ENCODE assay signal across 1 cellular context in the genomic region with DNA sequence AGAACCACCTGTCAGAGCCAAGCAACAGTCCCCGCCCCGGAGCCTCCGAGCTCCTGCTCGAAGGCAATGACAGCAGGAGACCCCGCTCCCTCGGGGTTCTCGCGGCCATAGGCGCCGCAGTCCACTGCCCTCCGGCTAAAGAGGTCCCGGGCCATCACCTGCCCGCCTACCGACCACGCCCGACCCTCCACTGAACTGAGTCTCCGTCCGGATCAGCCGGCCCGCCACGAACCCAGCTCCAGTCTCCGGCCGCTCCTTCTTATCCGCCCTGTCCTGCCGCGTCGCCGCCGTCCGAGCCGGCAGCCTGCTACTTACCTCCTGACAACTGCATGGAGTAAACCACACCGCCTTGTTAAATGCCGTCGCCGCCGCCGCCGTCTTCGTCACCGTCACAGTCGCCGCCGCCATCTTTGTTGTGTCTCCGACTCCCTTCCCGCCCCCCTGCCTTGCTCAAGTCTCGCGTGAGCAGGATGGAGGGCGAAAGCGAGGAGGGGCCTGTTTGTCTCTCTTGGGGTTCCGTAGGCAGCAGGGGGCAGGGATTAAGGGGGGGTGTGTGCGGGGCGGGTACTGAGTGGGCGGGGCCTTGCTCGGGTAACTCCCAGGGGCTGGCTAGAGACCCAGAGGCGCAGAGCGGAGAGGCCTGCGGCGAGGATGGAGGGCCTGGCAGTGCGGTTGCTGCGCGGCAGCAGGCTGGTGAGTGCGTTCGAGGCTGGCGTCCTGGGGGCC.
TF ChIP-seq lines count a peak whose summit lies in the region.

A gene (plus strand): TSS at position 628 of the 726 bp plus-strand sequence. CDS start 24 bp downstream, at position 652.
A gene with protein sequence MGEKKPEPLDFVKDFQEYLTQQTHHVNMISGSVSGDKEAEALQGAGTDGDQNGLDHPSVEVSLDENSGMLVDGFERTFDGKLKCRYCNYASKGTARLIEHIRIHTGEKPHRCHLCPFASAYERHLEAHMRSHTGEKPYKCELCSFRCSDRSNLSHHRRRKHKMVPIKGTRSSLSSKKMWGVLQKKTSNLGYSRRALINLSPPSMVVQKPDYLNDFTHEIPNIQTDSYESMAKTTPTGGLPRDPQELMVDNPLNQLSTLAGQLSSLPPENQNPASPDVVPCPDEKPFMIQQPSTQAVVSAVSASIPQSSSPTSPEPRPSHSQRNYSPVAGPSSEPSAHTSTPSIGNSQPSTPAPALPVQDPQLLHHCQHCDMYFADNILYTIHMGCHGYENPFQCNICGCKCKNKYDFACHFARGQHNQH (minus strand): TSS at position 417 of the 726 bp plus-strand sequence. CDS start 10,170 bp downstream, outside the sequence.

TF ChIP-seq in HEK293, 187 proteins besides CTCF, POLR2A, EP300 and RAD21 (continued from another document and continues in another):
- TF ChIP-seq, protein P1, sequence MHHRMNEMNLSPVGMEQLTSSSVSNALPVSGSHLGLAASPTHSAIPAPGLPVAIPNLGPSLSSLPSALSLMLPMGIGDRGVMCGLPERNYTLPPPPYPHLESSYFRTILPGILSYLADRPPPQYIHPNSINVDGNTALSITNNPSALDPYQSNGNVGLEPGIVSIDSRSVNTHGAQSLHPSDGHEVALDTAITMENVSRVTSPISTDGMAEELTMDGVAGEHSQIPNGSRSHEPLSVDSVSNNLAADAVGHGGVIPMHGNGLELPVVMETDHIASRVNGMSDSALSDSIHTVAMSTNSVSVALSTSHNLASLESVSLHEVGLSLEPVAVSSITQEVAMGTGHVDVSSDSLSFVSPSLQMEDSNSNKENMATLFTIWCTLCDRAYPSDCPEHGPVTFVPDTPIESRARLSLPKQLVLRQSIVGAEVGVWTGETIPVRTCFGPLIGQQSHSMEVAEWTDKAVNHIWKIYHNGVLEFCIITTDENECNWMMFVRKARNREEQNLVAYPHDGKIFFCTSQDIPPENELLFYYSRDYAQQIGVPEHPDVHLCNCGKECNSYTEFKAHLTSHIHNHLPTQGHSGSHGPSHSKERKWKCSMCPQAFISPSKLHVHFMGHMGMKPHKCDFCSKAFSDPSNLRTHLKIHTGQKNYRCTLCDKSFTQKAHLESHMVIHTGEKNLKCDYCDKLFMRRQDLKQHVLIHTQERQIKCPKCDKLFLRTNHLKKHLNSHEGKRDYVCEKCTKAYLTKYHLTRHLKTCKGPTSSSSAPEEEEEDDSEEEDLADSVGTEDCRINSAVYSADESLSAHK (tag by site-specific recombination; IDR thresholded peaks at IDR 0.05), result 0 out of 2 replicates have a peak, but pooled peaks have one; percentile 9
- TF ChIP-seq ZNF626 (tag by site-specific recombination; IDR thresholded peaks at IDR 0.05), result no peak
- peak; percentile 95 for TF ChIP-seq SCRT1 (tag by site-specific recombination; IDR thresholded peaks at IDR 0.05; ENCODE audit: borderline replicate concordance)
- peak; percentile 96 for TF ChIP-seq YY1 (tag by site-specific recombination; IDR thresholded peaks at IDR 0.05)
- TF ChIP-seq, protein P2, sequence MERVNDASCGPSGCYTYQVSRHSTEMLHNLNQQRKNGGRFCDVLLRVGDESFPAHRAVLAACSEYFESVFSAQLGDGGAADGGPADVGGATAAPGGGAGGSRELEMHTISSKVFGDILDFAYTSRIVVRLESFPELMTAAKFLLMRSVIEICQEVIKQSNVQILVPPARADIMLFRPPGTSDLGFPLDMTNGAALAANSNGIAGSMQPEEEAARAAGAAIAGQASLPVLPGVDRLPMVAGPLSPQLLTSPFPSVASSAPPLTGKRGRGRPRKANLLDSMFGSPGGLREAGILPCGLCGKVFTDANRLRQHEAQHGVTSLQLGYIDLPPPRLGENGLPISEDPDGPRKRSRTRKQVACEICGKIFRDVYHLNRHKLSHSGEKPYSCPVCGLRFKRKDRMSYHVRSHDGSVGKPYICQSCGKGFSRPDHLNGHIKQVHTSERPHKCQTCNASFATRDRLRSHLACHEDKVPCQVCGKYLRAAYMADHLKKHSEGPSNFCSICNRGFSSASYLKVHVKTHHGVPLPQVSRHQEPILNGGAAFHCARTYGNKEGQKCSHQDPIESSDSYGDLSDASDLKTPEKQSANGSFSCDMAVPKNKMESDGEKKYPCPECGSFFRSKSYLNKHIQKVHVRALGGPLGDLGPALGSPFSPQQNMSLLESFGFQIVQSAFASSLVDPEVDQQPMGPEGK (tag by site-specific recombination; IDR thresholded peaks at IDR 0.05), result peak; percentile 98
- TF ChIP-seq ZNF354C (tag by site-specific recombination; IDR thresholded peaks at IDR 0.05; ENCODE audit: borderline replicate concordance, low read depth), result no peak
- no peak for TF ChIP-seq SETDB1 (IDR thresholded peaks at IDR 0.05; ENCODE audit: insufficient read length, low read length)
- TF ChIP-seq ZNF292 (tag by site-specific recombination; IDR thresholded peaks at IDR 0.05; ENCODE audit: borderline replicate concordance, low read depth), result no peak
- TF ChIP-seq, protein P3, sequence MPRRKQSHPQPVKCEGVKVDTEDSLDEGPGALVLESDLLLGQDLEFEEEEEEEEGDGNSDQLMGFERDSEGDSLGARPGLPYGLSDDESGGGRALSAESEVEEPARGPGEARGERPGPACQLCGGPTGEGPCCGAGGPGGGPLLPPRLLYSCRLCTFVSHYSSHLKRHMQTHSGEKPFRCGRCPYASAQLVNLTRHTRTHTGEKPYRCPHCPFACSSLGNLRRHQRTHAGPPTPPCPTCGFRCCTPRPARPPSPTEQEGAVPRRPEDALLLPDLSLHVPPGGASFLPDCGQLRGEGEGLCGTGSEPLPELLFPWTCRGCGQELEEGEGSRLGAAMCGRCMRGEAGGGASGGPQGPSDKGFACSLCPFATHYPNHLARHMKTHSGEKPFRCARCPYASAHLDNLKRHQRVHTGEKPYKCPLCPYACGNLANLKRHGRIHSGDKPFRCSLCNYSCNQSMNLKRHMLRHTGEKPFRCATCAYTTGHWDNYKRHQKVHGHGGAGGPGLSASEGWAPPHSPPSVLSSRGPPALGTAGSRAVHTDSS (tag by site-specific recombination; IDR thresholded peaks at IDR 0.05), result no peak; the same call in 1 of the 2 replicates
- TF ChIP-seq OSR2 (tag by site-specific recombination; IDR thresholded peaks at IDR 0.05), result no peak
- TF ChIP-seq ZNF791 (tag by site-specific recombination; IDR thresholded peaks at IDR 0.05), result no peak
- no peak for TF ChIP-seq ZNF174 (tag by site-specific recombination; IDR thresholded peaks at IDR 0.05)
- no peak for TF ChIP-seq ZNF596 (tag by site-specific recombination; IDR thresholded peaks at IDR 0.05)
- TF ChIP-seq ZNF585B (tag by site-specific recombination; IDR thresholded peaks at IDR 0.05), result no peak
- TF ChIP-seq KLF16 (tag by site-specific recombination; IDR thresholded peaks at IDR 0.05), result peak; percentile 95
- no peak for TF ChIP-seq ZNF48 (tag by site-specific recombination; IDR thresholded peaks at IDR 0.05)
- no peak for TF ChIP-seq ZNF266 (tag by site-specific recombination; IDR thresholded peaks at IDR 0.05; ENCODE audit: low read depth)
- peak; percentile 92 for TF ChIP-seq KLF7 (tag by site-specific recombination; IDR thresholded peaks at IDR 0.05; ENCODE audit: borderline replicate concordance)
- TF ChIP-seq ZNF121 (tag by site-specific recombination; IDR thresholded peaks at IDR 0.05), result no peak
- no peak for TF ChIP-seq ZNF211 (tag by site-specific recombination; IDR thresholded peaks at IDR 0.05; ENCODE audit: low read depth)
- TF ChIP-seq ZBTB8A (tag by site-specific recombination; IDR thresholded peaks at IDR 0.05), result peak; percentile 37
- no peak for TF ChIP-seq ZNF311 (tag by site-specific recombination; IDR thresholded peaks at IDR 0.05; ENCODE audit: borderline replicate concordance)
- TF ChIP-seq, protein P4, sequence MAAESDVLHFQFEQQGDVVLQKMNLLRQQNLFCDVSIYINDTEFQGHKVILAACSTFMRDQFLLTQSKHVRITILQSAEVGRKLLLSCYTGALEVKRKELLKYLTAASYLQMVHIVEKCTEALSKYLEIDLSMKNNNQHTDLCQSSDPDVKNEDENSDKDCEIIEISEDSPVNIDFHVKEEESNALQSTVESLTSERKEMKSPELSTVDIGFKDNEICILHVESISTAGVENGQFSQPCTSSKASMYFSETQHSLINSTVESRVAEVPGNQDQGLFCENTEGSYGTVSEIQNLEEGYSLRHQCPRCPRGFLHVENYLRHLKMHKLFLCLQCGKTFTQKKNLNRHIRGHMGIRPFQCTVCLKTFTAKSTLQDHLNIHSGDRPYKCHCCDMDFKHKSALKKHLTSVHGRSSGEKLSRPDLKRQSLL (tag by site-specific recombination; IDR thresholded peaks at IDR 0.05), result no peak
- TF ChIP-seq ZNF335 (tag by site-specific recombination; conservative IDR thresholded peaks at IDR 0.05), result peak; percentile 80
- no peak for TF ChIP-seq ZNF366 (tag by site-specific recombination; conservative IDR thresholded peaks at IDR 0.05)
- TF ChIP-seq ZNF529 (tag by site-specific recombination; IDR thresholded peaks at IDR 0.05; ENCODE audit: insufficient replicate concordance), result no peak
- no peak; the same call in 1 of the 2 replicates for TF ChIP-seq ZBTB7A (tag by site-specific recombination; IDR thresholded peaks at IDR 0.05; ENCODE audit: low read depth)
- TF ChIP-seq, protein P5, sequence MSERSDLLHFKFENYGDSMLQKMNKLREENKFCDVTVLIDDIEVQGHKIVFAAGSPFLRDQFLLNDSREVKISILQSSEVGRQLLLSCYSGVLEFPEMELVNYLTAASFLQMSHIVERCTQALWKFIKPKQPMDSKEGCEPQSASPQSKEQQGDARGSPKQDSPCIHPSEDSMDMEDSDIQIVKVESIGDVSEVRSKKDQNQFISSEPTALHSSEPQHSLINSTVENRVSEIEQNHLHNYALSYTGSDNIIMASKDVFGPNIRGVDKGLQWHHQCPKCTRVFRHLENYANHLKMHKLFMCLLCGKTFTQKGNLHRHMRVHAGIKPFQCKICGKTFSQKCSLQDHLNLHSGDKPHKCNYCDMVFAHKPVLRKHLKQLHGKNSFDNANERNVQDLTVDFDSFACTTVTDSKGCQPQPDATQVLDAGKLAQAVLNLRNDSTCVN (tag by site-specific recombination; optimal IDR thresholded peaks at IDR 0.05), result peak; percentile 47
- TF ChIP-seq ZNF560 (tag by site-specific recombination; IDR thresholded peaks at IDR 0.05; ENCODE audit: borderline replicate concordance), result no peak
- TF ChIP-seq OVOL3 (tag by site-specific recombination; IDR thresholded peaks at IDR 0.05), result 0 out of 2 replicates have a peak, but pooled peaks have one; percentile 24
- TF ChIP-seq, protein P6, sequence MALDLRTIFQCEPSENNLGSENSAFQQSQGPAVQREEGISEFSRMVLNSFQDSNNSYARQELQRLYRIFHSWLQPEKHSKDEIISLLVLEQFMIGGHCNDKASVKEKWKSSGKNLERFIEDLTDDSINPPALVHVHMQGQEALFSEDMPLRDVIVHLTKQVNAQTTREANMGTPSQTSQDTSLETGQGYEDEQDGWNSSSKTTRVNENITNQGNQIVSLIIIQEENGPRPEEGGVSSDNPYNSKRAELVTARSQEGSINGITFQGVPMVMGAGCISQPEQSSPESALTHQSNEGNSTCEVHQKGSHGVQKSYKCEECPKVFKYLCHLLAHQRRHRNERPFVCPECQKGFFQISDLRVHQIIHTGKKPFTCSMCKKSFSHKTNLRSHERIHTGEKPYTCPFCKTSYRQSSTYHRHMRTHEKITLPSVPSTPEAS (tag by site-specific recombination; IDR thresholded peaks at IDR 0.05), result no peak; the same call in 1 of the 2 replicates
- TF ChIP-seq MEIS1 (CRISPR knock-in tag; IDR thresholded peaks at IDR 0.05; ENCODE audit: borderline replicate concordance), result no peak
- TF ChIP-seq ZNF324 (tag by site-specific recombination; IDR thresholded peaks at IDR 0.05), result peak; percentile 66; the same call in 1 of the 2 replicates
- TF ChIP-seq ZIC2 (tag by site-specific recombination; IDR thresholded peaks at IDR 0.05), result peak; percentile 79
- no peak for TF ChIP-seq ZNF114 (tag by site-specific recombination; IDR thresholded peaks at IDR 0.05)
- no peak for TF ChIP-seq ZNF837 (tag by site-specific recombination; IDR thresholded peaks at IDR 0.05)
- peak; percentile 88; the same call in 1 of the 2 replicates for TF ChIP-seq ZNF777 (tag by site-specific recombination; IDR thresholded peaks at IDR 0.05; ENCODE audit: borderline replicate concordance)
- TF ChIP-seq ZNF610 (tag by site-specific recombination; IDR thresholded peaks at IDR 0.05; ENCODE audit: borderline replicate concordance), result no peak
- TF ChIP-seq ZNF274 (IDR thresholded peaks at IDR 0.05; ENCODE audit: low read length), result no peak
- TF ChIP-seq ZNF274 (tag by site-specific recombination; IDR thresholded peaks at IDR 0.05; ENCODE audit: borderline replicate concordance), result no peak
- no peak for TF ChIP-seq HOXD13 (CRISPR knock-in tag; IDR thresholded peaks at IDR 0.05; ENCODE audit: borderline replicate concordance)
- peak; percentile 89 for TF ChIP-seq SP7 (tag by site-specific recombination; IDR thresholded peaks at IDR 0.05)
- no peak for TF ChIP-seq ZNF658 (tag by site-specific recombination; IDR thresholded peaks at IDR 0.05)
- no peak for TF ChIP-seq ZNF555 (tag by site-specific recombination; conservative IDR thresholded peaks at IDR 0.05)
- TF ChIP-seq, protein P7, sequence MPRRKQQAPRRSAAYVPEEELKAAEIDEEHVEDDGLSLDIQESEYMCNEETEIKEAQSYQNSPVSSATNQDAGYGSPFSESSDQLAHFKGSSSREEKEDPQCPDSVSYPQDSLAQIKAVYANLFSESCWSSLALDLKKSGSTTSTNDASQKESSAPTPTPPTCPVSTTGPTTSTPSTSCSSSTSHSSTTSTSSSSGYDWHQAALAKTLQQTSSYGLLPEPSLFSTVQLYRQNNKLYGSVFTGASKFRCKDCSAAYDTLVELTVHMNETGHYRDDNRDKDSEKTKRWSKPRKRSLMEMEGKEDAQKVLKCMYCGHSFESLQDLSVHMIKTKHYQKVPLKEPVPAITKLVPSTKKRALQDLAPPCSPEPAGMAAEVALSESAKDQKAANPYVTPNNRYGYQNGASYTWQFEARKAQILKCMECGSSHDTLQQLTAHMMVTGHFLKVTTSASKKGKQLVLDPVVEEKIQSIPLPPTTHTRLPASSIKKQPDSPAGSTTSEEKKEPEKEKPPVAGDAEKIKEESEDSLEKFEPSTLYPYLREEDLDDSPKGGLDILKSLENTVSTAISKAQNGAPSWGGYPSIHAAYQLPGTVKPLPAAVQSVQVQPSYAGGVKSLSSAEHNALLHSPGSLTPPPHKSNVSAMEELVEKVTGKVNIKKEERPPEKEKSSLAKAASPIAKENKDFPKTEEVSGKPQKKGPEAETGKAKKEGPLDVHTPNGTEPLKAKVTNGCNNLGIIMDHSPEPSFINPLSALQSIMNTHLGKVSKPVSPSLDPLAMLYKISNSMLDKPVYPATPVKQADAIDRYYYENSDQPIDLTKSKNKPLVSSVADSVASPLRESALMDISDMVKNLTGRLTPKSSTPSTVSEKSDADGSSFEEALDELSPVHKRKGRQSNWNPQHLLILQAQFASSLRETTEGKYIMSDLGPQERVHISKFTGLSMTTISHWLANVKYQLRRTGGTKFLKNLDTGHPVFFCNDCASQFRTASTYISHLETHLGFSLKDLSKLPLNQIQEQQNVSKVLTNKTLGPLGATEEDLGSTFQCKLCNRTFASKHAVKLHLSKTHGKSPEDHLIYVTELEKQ (tag by site-specific recombination; IDR thresholded peaks at IDR 0.05; ENCODE audit: borderline replicate concordance), result 0 out of 2 replicates have a peak, but pooled peaks have one; percentile 8
- no peak for TF ChIP-seq SALL2 (tag by site-specific recombination; IDR thresholded peaks at IDR 0.05; ENCODE audit: borderline replicate concordance)
- TF ChIP-seq ZNF530 (tag by site-specific recombination; IDR thresholded peaks at IDR 0.05; ENCODE audit: low read depth), result no peak
- TF ChIP-seq TRIM28 (IDR thresholded peaks at IDR 0.05; ENCODE audit: borderline replicate concordance, low read length), result no peak
- peak; percentile 71 for TF ChIP-seq EGR2 (tag by site-specific recombination; IDR thresholded peaks at IDR 0.05; ENCODE audit: low read depth)
